Comparison of ENCODE assay signal across 16 cellular contexts in the genomic region with DNA sequence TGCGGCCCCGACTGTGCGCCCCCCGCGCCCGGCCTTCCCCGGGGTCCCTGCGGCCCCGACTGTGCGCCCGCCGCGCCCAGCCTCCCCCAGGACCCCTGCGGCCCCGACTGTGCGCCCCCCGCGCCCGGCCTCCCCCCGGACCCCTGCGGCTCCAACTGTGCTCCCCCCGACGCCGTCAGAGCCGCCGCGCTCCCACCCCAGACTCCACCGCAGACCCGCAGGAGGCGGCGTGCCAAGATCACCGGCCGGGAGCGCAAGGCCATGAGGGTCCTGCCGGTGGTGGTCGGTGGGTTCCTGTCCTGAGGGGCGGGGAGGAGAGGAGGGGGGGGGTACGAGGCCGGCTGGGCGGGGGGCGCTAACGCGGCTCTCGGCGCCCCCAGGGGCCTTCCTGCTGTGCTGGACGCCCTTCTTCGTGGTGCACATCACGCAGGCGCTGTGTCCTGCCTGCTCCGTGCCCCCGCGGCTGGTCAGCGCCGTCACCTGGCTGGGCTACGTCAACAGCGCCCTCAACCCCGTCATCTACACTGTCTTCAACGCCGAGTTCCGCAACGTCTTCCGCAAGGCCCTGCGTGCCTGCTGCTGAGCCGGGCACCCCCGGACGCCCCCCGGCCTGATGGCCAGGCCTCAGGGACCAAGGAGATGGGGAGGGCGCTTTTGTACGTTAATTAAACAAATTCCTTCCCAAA. TPM values are rescaled to one million over a fixed set of nuclear protein-coding genes. Genes with fewer than 3 reads are reported as not detected.
DNase-seq lines count a peak whose midpoint lies in the region; FAIRE-seq and TF ChIP-seq lines count a peak whose summit lies in the region.
"Had no signal": no experiment of that assay in that cellular context is flagged by ENCODE, and none has a peak within 500 bp of the region (broad histone marks: within the 10 kb centered on the region; RNA-seq: fewer than 3 reads in every experiment).

No MANE protein-coding gene starts in this region.

- H3K9me3 Mint-ChIP-seq in chondrocyte (ENCODE audit: low read depth), result no peaks in the 10 kb centered on the region
- H3K9me3 Mint-ChIP-seq in nephron progenitor cell, result no peaks in the 10 kb centered on the region
- H3K9me3 Mint-ChIP-seq: activated T-helper 2 cell treated with anti-CD3 and anti-CD28 coated beads, Interferon-gamma antibody, Interleukin-2, Interleukin-4, amounts not matched to agents 10 μg/mL and 5 μg/mL and 100 μg/mL, durations not matched to agents 14 hours and 24 hours and 36 hours had no signal

- no peak overlapping the region for H3K4me3 Mint-ChIP-seq in chondrocyte (ENCODE audit: unreplicated experiment)
- peak overlapping the region; percentile 61 for H3K4me3 Mint-ChIP-seq in nephron progenitor cell

- H3K4me1 Mint-ChIP-seq in chondrocyte (ENCODE audit: low read depth) (peaks cover 14% of the 10 kb centered on the region), nephron progenitor cell (peaks cover 29% of the 10 kb centered on the region)

- H3K27me3 ChIP-seq in HL-60 (ENCODE audit: insufficient read depth, poor library complexity, severe bottlenecking), result no peaks in the 10 kb centered on the region
- peaks cover 39% of the 10 kb centered on the region for H3K27me3 ChIP-seq in suprapubic skin

- FAIRE-seq in RCC 7860 (lab: Jason Lieb, UNC), result no peak
- FAIRE-seq: H54 had no signal

- TF ChIP-seq POLR2A in suprapubic skin (IDR thresholded peaks at IDR 0.05), result no peak

- H3K27me3 Mint-ChIP-seq in chondrocyte (ENCODE audit: low read depth) (no peaks in the 10 kb centered on the region), nephron progenitor cell (ENCODE audit: low read depth, poor library complexity) (peaks cover 50% of the 10 kb centered on the region)

- H3K27ac ChIP-seq in HL-60 (replicated peaks) (peak overlapping the region; percentile 42), suprapubic skin (no peak overlapping the region)
- H3K27ac ChIP-seq: cardiac muscle cell, right atrium auricular region had no signal

- H3K36me3 Mint-ChIP-seq in chondrocyte (ENCODE audit: low read depth) (peaks cover 2% of the 10 kb centered on the region), nephron progenitor cell (ENCODE audit: low read depth) (peaks cover 3% of the 10 kb centered on the region)

- H3K4me1 ChIP-seq in suprapubic skin, result peaks cover 27% of the 10 kb centered on the region

- TF ChIP-seq CTCF in HL-60 (IDR thresholded peaks at IDR 0.05; ENCODE audit: insufficient read depth, low read length) (no peak), chondrocyte (IDR thresholded peaks at IDR 0.05) (no peak), nephron progenitor cell (IDR thresholded peaks at IDR 0.05) (no peak), suprapubic skin (IDR thresholded peaks at IDR 0.05) (no peak)

- no peak for TF ChIP-seq EP300 in suprapubic skin (IDR thresholded peaks at IDR 0.05)

- WGBS in suprapubic skin, result 78% methylated on average over 30 of the region's 69 CpGs

- H3K27ac Mint-ChIP-seq in chondrocyte (ENCODE audit: unreplicated experiment) (peak overlapping the region; percentile 41), nephron progenitor cell (no peak overlapping the region)
- H3K27ac Mint-ChIP-seq: activated T-helper 2 cell treated with anti-CD3 and anti-CD28 coated beads, Interferon-gamma antibody, Interleukin-2, Interleukin-4, amounts not matched to agents 10 μg/mL and 5 μg/mL and 100 μg/mL, durations not matched to agents 14 hours and 24 hours and 36 hours had no signal

- H3K4me3 ChIP-seq in HL-60 (replicated peaks; ENCODE audit: insufficient read depth, low read length), result no peak overlapping the region
- no peak overlapping the region for H3K4me3 ChIP-seq in suprapubic skin
- H3K4me3 ChIP-seq: cardiac muscle cell, right atrium auricular region had no signal

- H3K36me3 ChIP-seq in suprapubic skin, result peaks cover 17% of the 10 kb centered on the region
- H3K36me3 ChIP-seq: cardiac muscle cell had no signal

- no peaks in the 10 kb centered on the region for H3K9me3 ChIP-seq in suprapubic skin
- H3K9me3 ChIP-seq: right atrium auricular region had no signal

- DNase-seq in HL-60 (ENCODE audit: low read depth in 1 of 2, low spot score in 1 of 2) (no peak), chondrocyte (ENCODE audit: low spot score) (no peak), nephron progenitor cell (no peak), suprapubic skin (ENCODE audit: low spot score in 2 of 2) (no peak), RCC 7860 (ENCODE audit: low spot score) (no peak)
- DNase-seq: Calu3, IMR-90, NCI-H146, SIG-M5 had no signal

RNA-seq across cellular contexts. Expression of gene DRD4, which starts 3.1 kb away (rescaled TPM):
- 0.55 to 1.7 TPM (median 1.00 TPM) in 3 replicates for total RNA-seq in chondrocyte
- 1 to 10 TPM in 1 of 4 donors, under 1 TPM in 1, not detected in 2; 0.97 to 1.2 TPM for total RNA-seq in suprapubic skin
- total RNA-seq: IMR-90, right atrium auricular region, temporal lobe had no signal

RNA-seq across cellular contexts. Expression of gene SCT, which starts 13.2 kb away (rescaled TPM):
- 0.72 TPM in 1 of 3 replicates, not detected in the others for total RNA-seq in chondrocyte
- not detected for total RNA-seq in suprapubic skin
- total RNA-seq: activated T-helper 2 cell treated with anti-CD3 and anti-CD28 coated beads, Interferon-gamma antibody, Interleukin-2, Interleukin-4, amounts not matched to agents 10 μg/mL and 5 μg/mL and 100 μg/mL, durations not matched to agents 14 hours and 24 hours and 36 hours; Calu3; esophagus mucosa; IMR-90; mononuclear cell; right atrium auricular region; temporal lobe had no signal

RNA-seq across cellular contexts. Expression of gene CDHR5, which starts 15.4 kb away (rescaled TPM):
- total RNA-seq in chondrocyte, result not detected in 3 replicates
- 1 to 10 TPM in 1 of 4 donors, under 1 TPM in 1, not detected in 2; 0.53 to 1.1 TPM for total RNA-seq in suprapubic skin
- total RNA-seq: activated T-helper 2 cell treated with anti-CD3 and anti-CD28 coated beads, Interferon-gamma antibody, Interleukin-2, Interleukin-4, amounts not matched to agents 10 μg/mL and 5 μg/mL and 100 μg/mL, durations not matched to agents 14 hours and 24 hours and 36 hours; esophagus mucosa; IMR-90; right atrium auricular region; temporal lobe had no signal

RNA-seq across cellular contexts. Expression of gene IRF7, which starts 24.4 kb away (rescaled TPM):
- total RNA-seq in chondrocyte, result 6.5 to 11.4 TPM (median 7.7 TPM) in 3 replicates
- total RNA-seq in suprapubic skin, result 10 to 100 TPM; 20.9 to 34.0 (median 26.6) TPM

RNA-seq across cellular contexts. Expression of gene DEAF1, which starts 54.9 kb away (rescaled TPM):
- 67.6 to 70.4 TPM (median 67.9 TPM) in 3 replicates for total RNA-seq in chondrocyte
- total RNA-seq in suprapubic skin, result 10 to 100 TPM; 37.0 to 60.6 (median 43.7) TPM
